In genomic region chr11:210122-210802, GRCh38 we compare ENCODE assay signal across 10 cellular contexts. TPM values are rescaled to one million over a fixed set of nuclear protein-coding genes. Genes with fewer than 3 reads are reported as not detected.
DNase-seq lines count a peak whose midpoint lies in the region; ATAC-seq, FAIRE-seq and TF ChIP-seq lines count a peak whose summit lies in the region.
"Had no signal": no experiment of that assay in that cellular context is flagged by ENCODE, and none has a peak within 500 bp of the region (broad histone marks: within the 10 kb centered on the region; RNA-seq: fewer than 3 reads in every experiment).

No MANE protein-coding gene starts in this region.

- H4K20me1 ChIP-seq in K562 (replicated peaks; ENCODE audit: control insufficient read depth, insufficient read depth, low read length): peaks cover 30% of the 10 kb centered on the region; the same call in 1 of the 2 replicates

- no TSS peak for BruUV-seq in K562 (replicated peaks; lab: Mats Ljungman, UMichigan)

- no peaks in the 10 kb centered on the region for H3K36me3 Mint-ChIP-seq in IgD-negative memory B cell

- peaks cover 25 to 46% of the 10 kb centered on the region in 2 experiments; a peak in 4 of 5 replicates for H3K4me1 ChIP-seq in K562 (replicated peaks in 1 of 2; ENCODE audit: control insufficient read depth in 2 of 2, insufficient read depth in 2 of 2, low read length in 2 of 2)
- H3K4me1 ChIP-seq in mucosa of stomach (ENCODE audit: control insufficient read depth, insufficient read depth, low read length): peaks cover 25% of the 10 kb centered on the region

- intact Hi-C loops in K562 (cut with micrococcal nuclease): no loop called here

- H3K4me1 Mint-ChIP-seq in IgD-negative memory B cell: peaks cover 0 to 19% (median 7%) of the 10 kb centered on the region in 3 donors

- POLR2A ChIA-PET in AG04450 (lab: Yijun Ruan, JAX) (no interaction called here), K562 (lab: Yijun Ruan, JAX) (interaction anchor here (0.6 to 1.3 kb wide), 3 partner anchors 18 to 155 kb away, joined by 3 to 5 read pairs (median 3); no protein-coding TSS in a partner anchor)

- no peak overlapping the region for H2AFZ ChIP-seq in K562 (ENCODE audit: low read depth, low read length)

- no peaks in the 10 kb centered on the region for H3K27me3 Mint-ChIP-seq in IgD-negative memory B cell

- H3K9me3 ChIP-seq in AG04450 (ENCODE audit: control insufficient read depth, insufficient read depth, low read length): no peaks in the 10 kb centered on the region; the same call in 1 of the 2 replicates
- H3K9me3 ChIP-seq in K562 (replicated peaks; ENCODE audit: control insufficient read depth, insufficient read depth, low read depth, low read length): no peaks in the 10 kb centered on the region
- no peaks in the 10 kb centered on the region for H3K9me3 ChIP-seq in mucosa of stomach (ENCODE audit: control insufficient read depth, low read length)

- H3K36me3 ChIP-seq in K562 (ENCODE audit: control insufficient read depth, insufficient read depth, low read length) (peaks cover 77% of the 10 kb centered on the region), mucosa of stomach (ENCODE audit: control insufficient read depth, insufficient read depth, low read length) (peaks cover 27% of the 10 kb centered on the region)

- no peak for FAIRE-seq in K562 (lab: Jason Lieb, UNC)

- no peak for TF ChIP-seq CTCF in AG04450 (IDR thresholded peaks at IDR 0.05; ENCODE audit: low read depth, low read length)
- TF ChIP-seq CTCF in K562 (IDR thresholded peaks at IDR 0.05 in 2 of 3, conservative IDR thresholded peaks at IDR 0.05 in 1 of 3; ENCODE audit: insufficient read depth in 2 of 3, low read depth in 1 of 3, low read length in 3 of 3): no peak

- H3K9me3 Mint-ChIP-seq in IgD-negative memory B cell: no peaks in the 10 kb centered on the region

- H3K4me3 ChIP-seq in AG04450 (ENCODE audit: low read depth, low read length) (peak overlapping the region; percentile 98), K562 (peak overlapping the region; percentile 96), mucosa of stomach (ENCODE audit: low read length) (peak overlapping the region; percentile 37)

- CTCF ChIA-PET in AG04450 (lab: Charles Lee): interaction anchor here (0.6 kb wide), 1 partner anchor 69 kb away, joined by 3 read pairs; no protein-coding TSS in a partner anchor
- CTCF ChIA-PET in K562 (lab: Yijun Ruan, JAX; ENCODE audit: low intra/inter-chr PET ratio): no interaction called here

- TF ChIP-seq EP300 in K562 (IDR thresholded peaks at IDR 0.05; ENCODE audit: low read length): no peak

- peaks cover 56% of the 10 kb centered on the region for H3K79me2 ChIP-seq in K562 (ENCODE audit: control insufficient read depth, insufficient read depth, low read length)

- in situ Hi-C loops in K562 (cut with MboI): loop anchor here (10.0 kb wide), 1 partner anchor 155 kb away; the partner anchor contains the start of gene B4GALNT4

- DNase-seq in AG04450 (ENCODE audit: low read depth, low spot score) (peak; percentile 66), K562 (ENCODE audit: extremely low read depth in 1 of 4, low spot score in 3 of 4) (no peak), caudate nucleus (lab: John Stamatoyannopoulos, UW) (no peak), NCI-H82 (lab: John Stamatoyannopoulos, UW) (no peak)

- no peak for TF ChIP-seq POLR2A in K562 (conservative IDR thresholded peaks at IDR 0.05)

- TF ChIP-seq RAD21 in K562 (CRISPR knock-in tag; conservative IDR thresholded peaks at IDR 0.05 in 1 of 2, IDR thresholded peaks at IDR 0.05 in 1 of 2): no peak

- H3K27ac ChIP-seq in AG04450 (ENCODE audit: low read depth, low read length): peak overlapping the region; percentile 81
- H3K27ac ChIP-seq in K562 (ENCODE audit: extremely low read depth, low read depth, low read length): peak overlapping the region; percentile 47; the same call in 1 of the 3 replicates
- no peak overlapping the region for H3K27ac ChIP-seq in caudate nucleus (ENCODE audit: low read depth, low read length)

- no peak for ATAC-seq in K562
- ATAC-seq in GM18520 (IDR thresholded peaks at IDR 0.05; ENCODE audit: unreplicated experiment): no peak
- ATAC-seq in HG03095 (IDR thresholded peaks at IDR 0.05; ENCODE audit: unreplicated experiment): no peak

- WGBS in K562 (ENCODE audit: insufficient coverage, low coverage, missing lambda C conversion rate): 91% methylated on average over 8 of the region's 9 CpGs

- peak overlapping the region in 3 of 4 donors; percentile 55 to 99 (median 98) for H3K4me3 Mint-ChIP-seq in IgD-negative memory B cell

- peak overlapping the region; percentile 92 for H3K4me2 ChIP-seq in K562 (ENCODE audit: insufficient read depth, low read length)

- H3K9ac ChIP-seq in K562 (ENCODE audit: insufficient read depth in 1 of 2, low read depth in 2 of 2, low read length in 2 of 2) (peak overlapping the region; percentile 97 to 98), mucosa of stomach (ENCODE audit: low read length) (peak overlapping the region; percentile 97)

- H3K27me3 ChIP-seq in AG04450 (ENCODE audit: control insufficient read depth, insufficient read depth, low read length) (no peaks in the 10 kb centered on the region), K562 (ENCODE audit: control insufficient read depth in 2 of 2, insufficient read depth in 2 of 2, low read length in 2 of 2) (no peaks in the 10 kb centered on the region; a peak in 1 of 5 replicates), mucosa of stomach (ENCODE audit: control insufficient read depth, insufficient read depth, low read length) (no peaks in the 10 kb centered on the region)

- H3K27ac Mint-ChIP-seq in IgD-negative memory B cell: peak overlapping the region in 2 of 3 donors; percentile 62 to 98

- peaks cover 10% of the 10 kb centered on the region for H3K9me1 ChIP-seq in K562 (ENCODE audit: control insufficient read depth, insufficient read depth, low read length)

RNA-seq across cellular contexts. Expression of gene RIC8A, which starts 2.8 kb away (rescaled TPM):
- polyA plus RNA-seq in AG04450 (2011; rRNA removed): 118 and 153 TPM in 2 replicates
- 169 and 266 TPM in 2 replicates for polyA minus RNA-seq in AG04450 (2011; rRNA and poly(A)+ RNA removed)
- polyA plus RNA-seq in IgD-negative memory B cell: 65.7 TPM
- 113 and 349 TPM in 2 replicates for total RNA-seq in K562 (2011; cell fraction: chromatin; rRNA removed; ENCODE audit: low replicate concordance)
- total RNA-seq in K562 (2011; cell fraction: nucleolus; rRNA removed): 221 and 252 TPM in 2 replicates
- 129 and 148 TPM in 2 replicates for total RNA-seq in K562 (2011; cell fraction: nucleoplasm; rRNA removed)
- 92.6 and 135 TPM in 2 replicates for total RNA-seq in K562 (2014; rRNA removed)
- 43.5 and 50.6 TPM in 2 replicates for total RNA-seq in K562 (2014; rRNA removed; fragmentation: Illumina TruSeq; extraction: Trizol)
- 85.8 and 86.3 TPM in 2 replicates for total RNA-seq in K562 (2015; rRNA removed; fragmentation: Illumina TruSeq; extraction: Trizol)
- total RNA-seq in K562 (2021): 103 and 108 TPM in 2 replicates
- polyA plus RNA-seq in K562 (2011; rRNA removed): 72.1 and 81.8 TPM in 2 replicates
- 86.8 and 148 TPM in 2 replicates for polyA plus RNA-seq in K562 (2011; cell fraction: cytosol; rRNA removed)
- 298 and 428 TPM in 2 replicates for polyA plus RNA-seq in K562 (2011; cell fraction: nucleus; rRNA removed)
- 79.6 and 101 TPM in 2 replicates for polyA plus RNA-seq in K562 (2012)
- 88.1 and 93.2 TPM in 2 replicates for polyA plus RNA-seq in K562 (2014; fragmentation: Illumina TruSeq; extraction: Trizol)
- polyA plus RNA-seq in K562 (2014; fragmentation: Nextera tagmentation; extraction: Ambion mirVana): 10 to 100 TPM; 10.7 to 13.6 TPM
- polyA plus RNA-seq in K562 (2014; rRNA removed): 69.6 and 109 TPM in 2 replicates
- 54.7 and 72.9 TPM in 2 replicates for polyA minus RNA-seq in K562 (2011; rRNA and poly(A)+ RNA removed)
- 45.9 and 91.2 TPM in 2 replicates for polyA minus RNA-seq in K562 (2011; cell fraction: cytosol; rRNA and poly(A)+ RNA removed)
- polyA minus RNA-seq in K562 (2011; cell fraction: nucleus; rRNA and poly(A)+ RNA removed): 83.9 and 102 TPM in 2 replicates

RNA-seq across cellular contexts. Expression of gene BET1L, which starts 3.1 kb away (rescaled TPM):
- polyA plus RNA-seq in AG04450 (2011; rRNA removed) (75.0 and 86.4 TPM in 2 replicates), IgD-negative memory B cell (44.4 TPM), K562 (2011; rRNA removed) (69.1 and 111 TPM in 2 replicates), K562 (2014; fragmentation: Illumina TruSeq; extraction: Trizol) (65.3 and 66.3 TPM in 2 replicates), K562 (2014; fragmentation: Nextera tagmentation; extraction: Ambion mirVana) (10 to 100 TPM in 1 of 2 experiments, 1 to 10 TPM in 1; 9.9 to 12.1 TPM), K562 (2014; rRNA removed) (41.1 and 49.5 TPM in 2 replicates)
- polyA minus RNA-seq in AG04450 (2011; rRNA and poly(A)+ RNA removed): 66.1 and 86.7 TPM in 2 replicates
- 168 and 375 TPM in 2 replicates for total RNA-seq in K562 (2011; cell fraction: chromatin; rRNA removed; ENCODE audit: low replicate concordance)
- total RNA-seq in K562 (2011; cell fraction: nucleolus; rRNA removed): 219 and 250 TPM in 2 replicates
- 182 and 198 TPM in 2 replicates for total RNA-seq in K562 (2011; cell fraction: nucleoplasm; rRNA removed)
- total RNA-seq in K562 (2014; rRNA removed) (18.3 and 26.8 TPM in 2 replicates), K562 (2014; rRNA removed; fragmentation: Illumina TruSeq; extraction: Trizol) (12.6 and 18.8 TPM in 2 replicates), K562 (2015; rRNA removed; fragmentation: Illumina TruSeq; extraction: Trizol) (19.9 and 21.3 TPM in 2 replicates), K562 (2021) (55.9 and 59.7 TPM in 2 replicates)
- 133 and 146 TPM in 2 replicates for polyA plus RNA-seq in K562 (2011; cell fraction: cytosol; rRNA removed)
- 154 and 183 TPM in 2 replicates for polyA plus RNA-seq in K562 (2011; cell fraction: nucleus; rRNA removed)
- polyA plus RNA-seq in K562 (2012): 42.7 and 71.4 TPM in 2 replicates
- polyA minus RNA-seq in K562 (2011; rRNA and poly(A)+ RNA removed): 80.3 and 82.9 TPM in 2 replicates
- polyA minus RNA-seq in K562 (2011; cell fraction: cytosol; rRNA and poly(A)+ RNA removed): 38.7 and 41.0 TPM in 2 replicates
- 94.4 and 132 TPM in 2 replicates for polyA minus RNA-seq in K562 (2011; cell fraction: nucleus; rRNA and poly(A)+ RNA removed)

RNA-seq across cellular contexts. Expression of gene SCGB1C1, which starts 17.4 kb away (rescaled TPM):
- polyA plus RNA-seq in AG04450 (2011; rRNA removed): not detected in 2 replicates
- not detected in 2 replicates for polyA minus RNA-seq in AG04450 (2011; rRNA and poly(A)+ RNA removed)
- polyA plus RNA-seq in IgD-negative memory B cell: not detected
- total RNA-seq in K562 (2011; cell fraction: chromatin; rRNA removed; ENCODE audit: low replicate concordance): not detected in 2 replicates
- total RNA-seq in K562 (2011; cell fraction: nucleolus; rRNA removed): not detected in 2 replicates
- total RNA-seq in K562 (2011; cell fraction: nucleoplasm; rRNA removed): not detected in 2 replicates
- total RNA-seq in K562 (2014; rRNA removed): not detected in 2 replicates
- not detected in 2 replicates for total RNA-seq in K562 (2014; rRNA removed; fragmentation: Illumina TruSeq; extraction: Trizol)
- not detected in 2 replicates for total RNA-seq in K562 (2015; rRNA removed; fragmentation: Illumina TruSeq; extraction: Trizol)
- not detected in 2 replicates for total RNA-seq in K562 (2021)
- polyA plus RNA-seq in K562 (2011; rRNA removed): not detected in 2 replicates
- not detected in 2 replicates for polyA plus RNA-seq in K562 (2011; cell fraction: cytosol; rRNA removed)
- polyA plus RNA-seq in K562 (2011; cell fraction: nucleus; rRNA removed): not detected in 2 replicates
- polyA plus RNA-seq in K562 (2012): not detected in 2 replicates
- not detected in 2 replicates for polyA plus RNA-seq in K562 (2014; fragmentation: Illumina TruSeq; extraction: Trizol)
- not detected for polyA plus RNA-seq in K562 (2014; fragmentation: Nextera tagmentation; extraction: Ambion mirVana)
- polyA plus RNA-seq in K562 (2014; rRNA removed): not detected in 2 replicates
- not detected in 2 replicates for polyA minus RNA-seq in K562 (2011; rRNA and poly(A)+ RNA removed)
- polyA minus RNA-seq in K562 (2011; cell fraction: cytosol; rRNA and poly(A)+ RNA removed): not detected in 2 replicates
- not detected in 2 replicates for polyA minus RNA-seq in K562 (2011; cell fraction: nucleus; rRNA and poly(A)+ RNA removed)
- total RNA-seq: liver; T-helper 1 cell treated with Interleukin-12 subunit alpha and Interleukin-12 subunit beta and Interleukin-4 antibody, amounts not matched to agents 30 ng/mL and 1 ng/mL, for 36 hours had no signal
- polyA plus RNA-seq: liver had no signal

RNA-seq across cellular contexts. Expression of gene SIRT3, which starts 25.9 kb away (rescaled TPM):
- 14.7 and 15.8 TPM in 2 replicates for polyA plus RNA-seq in AG04450 (2011; rRNA removed)
- polyA minus RNA-seq in AG04450 (2011; rRNA and poly(A)+ RNA removed): 10.9 and 14.8 TPM in 2 replicates
- polyA plus RNA-seq in IgD-negative memory B cell: 11.6 TPM
- total RNA-seq in K562 (2011; cell fraction: chromatin; rRNA removed; ENCODE audit: low replicate concordance): 63.3 and 67.6 TPM in 2 replicates
- 36.5 and 39.2 TPM in 2 replicates for total RNA-seq in K562 (2011; cell fraction: nucleolus; rRNA removed)
- 42.6 and 50.4 TPM in 2 replicates for total RNA-seq in K562 (2011; cell fraction: nucleoplasm; rRNA removed)
- 13.3 and 14.5 TPM in 2 replicates for total RNA-seq in K562 (2014; rRNA removed)
- 8.6 and 8.7 TPM in 2 replicates for total RNA-seq in K562 (2014; rRNA removed; fragmentation: Illumina TruSeq; extraction: Trizol)
- total RNA-seq in K562 (2015; rRNA removed; fragmentation: Illumina TruSeq; extraction: Trizol): 8.2 and 10.0 TPM in 2 replicates
- 14.9 and 15.2 TPM in 2 replicates for total RNA-seq in K562 (2021)
- 21.0 and 21.2 TPM in 2 replicates for polyA plus RNA-seq in K562 (2011; rRNA removed)
- polyA plus RNA-seq in K562 (2011; cell fraction: cytosol; rRNA removed): 28.7 and 34.0 TPM in 2 replicates
- polyA plus RNA-seq in K562 (2011; cell fraction: nucleus; rRNA removed): 35.7 and 37.1 TPM in 2 replicates
- 19.8 and 24.0 TPM in 2 replicates for polyA plus RNA-seq in K562 (2012)
- 18.4 and 20.5 TPM in 2 replicates for polyA plus RNA-seq in K562 (2014; fragmentation: Illumina TruSeq; extraction: Trizol)
- polyA plus RNA-seq in K562 (2014; fragmentation: Nextera tagmentation; extraction: Ambion mirVana): 1 to 10 TPM; 1.9 to 2.9 TPM
- 23.8 and 27.5 TPM in 2 replicates for polyA plus RNA-seq in K562 (2014; rRNA removed)
- 15.4 and 17.4 TPM in 2 replicates for polyA minus RNA-seq in K562 (2011; rRNA and poly(A)+ RNA removed)
- 5.5 and 16.2 TPM in 2 replicates for polyA minus RNA-seq in K562 (2011; cell fraction: cytosol; rRNA and poly(A)+ RNA removed)
- 10.7 and 13.6 TPM in 2 replicates for polyA minus RNA-seq in K562 (2011; cell fraction: nucleus; rRNA and poly(A)+ RNA removed)

RNA-seq across cellular contexts. Expression of gene PSMD13, which starts 26.5 kb away (rescaled TPM):
- polyA plus RNA-seq in AG04450 (2011; rRNA removed) (138 and 148 TPM in 2 replicates), IgD-negative memory B cell (179 TPM), K562 (2011; rRNA removed) (225 and 267 TPM in 2 replicates), K562 (2014; fragmentation: Illumina TruSeq; extraction: Trizol) (225 and 237 TPM in 2 replicates), K562 (2014; fragmentation: Nextera tagmentation; extraction: Ambion mirVana) (100 to 1,000 TPM; 370 to 383 TPM), K562 (2014; rRNA removed) (292 and 304 TPM in 2 replicates)
- polyA minus RNA-seq in AG04450 (2011; rRNA and poly(A)+ RNA removed): 55.4 and 67.1 TPM in 2 replicates
- total RNA-seq in K562 (2011; cell fraction: chromatin; rRNA removed; ENCODE audit: low replicate concordance): 209 and 273 TPM in 2 replicates
- 153 and 159 TPM in 2 replicates for total RNA-seq in K562 (2011; cell fraction: nucleolus; rRNA removed)
- 172 and 176 TPM in 2 replicates for total RNA-seq in K562 (2011; cell fraction: nucleoplasm; rRNA removed)
- total RNA-seq in K562 (2014; rRNA removed) (279 and 309 TPM in 2 replicates), K562 (2014; rRNA removed; fragmentation: Illumina TruSeq; extraction: Trizol) (199 and 209 TPM in 2 replicates), K562 (2015; rRNA removed; fragmentation: Illumina TruSeq; extraction: Trizol) (176 and 185 TPM in 2 replicates), K562 (2021) (236 and 254 TPM in 2 replicates)
- 208 and 225 TPM in 2 replicates for polyA plus RNA-seq in K562 (2011; cell fraction: cytosol; rRNA removed)
- 238 and 252 TPM in 2 replicates for polyA plus RNA-seq in K562 (2011; cell fraction: nucleus; rRNA removed)
- 146 and 216 TPM in 2 replicates for polyA plus RNA-seq in K562 (2012)
- polyA minus RNA-seq in K562 (2011; rRNA and poly(A)+ RNA removed): 144 and 174 TPM in 2 replicates
- polyA minus RNA-seq in K562 (2011; cell fraction: cytosol; rRNA and poly(A)+ RNA removed): 61.1 and 89.0 TPM in 2 replicates
- polyA minus RNA-seq in K562 (2011; cell fraction: nucleus; rRNA and poly(A)+ RNA removed): 54.5 and 75.3 TPM in 2 replicates

Comparison
In these comparisons a context has a peak if more than half of its experiments do, and no peak if none do; other contexts are left out.
1. H3K4me3 ChIP-seq: peak in every context shown above with its lines; median percentile 98 in AG04450; 96 in K562; 37 in mucosa of stomach.